In the genomic region with DNA sequence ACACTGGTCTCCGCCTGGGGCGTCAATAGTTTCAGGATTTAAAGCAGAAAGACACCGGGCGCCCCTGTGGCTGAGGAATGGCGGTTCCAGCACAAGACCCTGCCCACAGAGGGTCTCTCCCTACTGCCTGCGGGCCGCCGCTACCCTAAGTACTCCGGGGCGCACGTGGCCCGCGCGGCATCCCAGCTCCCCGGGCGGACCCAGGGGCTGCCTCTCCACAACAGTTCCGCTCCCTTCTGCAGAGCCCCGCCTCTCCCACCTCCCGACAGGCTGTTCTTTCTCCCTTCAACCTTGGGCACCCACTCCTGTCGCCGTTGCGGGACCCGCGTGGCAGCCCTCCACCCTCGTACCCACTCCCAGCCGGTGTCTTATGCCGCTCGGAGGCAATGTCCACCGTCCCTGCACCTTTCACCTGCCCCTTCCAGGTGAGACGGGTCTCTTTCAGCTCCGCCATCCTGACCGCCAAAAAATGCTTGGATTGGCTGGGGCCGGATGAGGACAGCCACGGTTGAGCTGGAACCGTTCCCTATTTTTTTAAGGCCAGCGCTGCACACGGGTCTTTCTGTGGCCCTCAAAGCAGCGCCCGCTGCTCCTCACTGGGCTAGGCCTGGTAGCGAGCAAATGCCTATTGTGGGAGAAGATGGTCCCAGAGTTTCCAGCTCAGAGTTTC, we compare ENCODE assay signal across 2 cellular contexts.
TF ChIP-seq lines count a peak whose summit lies in the region.

No MANE protein-coding gene starts in this region.

TF ChIP-seq in SK-N-SH, 30 proteins besides CTCF, POLR2A, EP300 and RAD21 (continued from another document):
- TF ChIP-seq CHD2 (IDR thresholded peaks at IDR 0.05; ENCODE audit: low read length, partially characterized antibody) (no peak), MEF2A (IDR thresholded peaks at IDR 0.05; ENCODE audit: borderline replicate concordance, low read depth) (no peak), RXRA (IDR thresholded peaks at IDR 0.05; ENCODE audit: borderline replicate concordance, low read depth) (no peak), EZH2phosphoT487 (IDR thresholded peaks at IDR 0.05; ENCODE audit: borderline replicate concordance, low read depth) (no peak), TCF12 (IDR thresholded peaks at IDR 0.05) (no peak), GATA2 (CRISPR knock-in tag; IDR thresholded peaks at IDR 0.05) (no peak), JUND (IDR thresholded peaks at IDR 0.05) (no peak), YY1 (IDR thresholded peaks at IDR 0.05; ENCODE audit: low read depth) (no peak)

TF ChIP-seq in SK-N-SH treated with all-trans-retinoic acid at 6 μM for 48 hours, 23 proteins besides CTCF, POLR2A, EP300 and RAD21 (continued from another document):
- TF ChIP-seq, protein P1, sequence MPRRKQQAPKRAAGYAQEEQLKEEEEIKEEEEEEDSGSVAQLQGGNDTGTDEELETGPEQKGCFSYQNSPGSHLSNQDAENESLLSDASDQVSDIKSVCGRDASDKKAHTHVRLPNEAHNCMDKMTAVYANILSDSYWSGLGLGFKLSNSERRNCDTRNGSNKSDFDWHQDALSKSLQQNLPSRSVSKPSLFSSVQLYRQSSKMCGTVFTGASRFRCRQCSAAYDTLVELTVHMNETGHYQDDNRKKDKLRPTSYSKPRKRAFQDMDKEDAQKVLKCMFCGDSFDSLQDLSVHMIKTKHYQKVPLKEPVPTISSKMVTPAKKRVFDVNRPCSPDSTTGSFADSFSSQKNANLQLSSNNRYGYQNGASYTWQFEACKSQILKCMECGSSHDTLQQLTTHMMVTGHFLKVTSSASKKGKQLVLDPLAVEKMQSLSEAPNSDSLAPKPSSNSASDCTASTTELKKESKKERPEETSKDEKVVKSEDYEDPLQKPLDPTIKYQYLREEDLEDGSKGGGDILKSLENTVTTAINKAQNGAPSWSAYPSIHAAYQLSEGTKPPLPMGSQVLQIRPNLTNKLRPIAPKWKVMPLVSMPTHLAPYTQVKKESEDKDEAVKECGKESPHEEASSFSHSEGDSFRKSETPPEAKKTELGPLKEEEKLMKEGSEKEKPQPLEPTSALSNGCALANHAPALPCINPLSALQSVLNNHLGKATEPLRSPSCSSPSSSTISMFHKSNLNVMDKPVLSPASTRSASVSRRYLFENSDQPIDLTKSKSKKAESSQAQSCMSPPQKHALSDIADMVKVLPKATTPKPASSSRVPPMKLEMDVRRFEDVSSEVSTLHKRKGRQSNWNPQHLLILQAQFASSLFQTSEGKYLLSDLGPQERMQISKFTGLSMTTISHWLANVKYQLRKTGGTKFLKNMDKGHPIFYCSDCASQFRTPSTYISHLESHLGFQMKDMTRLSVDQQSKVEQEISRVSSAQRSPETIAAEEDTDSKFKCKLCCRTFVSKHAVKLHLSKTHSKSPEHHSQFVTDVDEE (CRISPR knock-in tag; IDR thresholded peaks at IDR 0.05) = no peak
- no peak for TF ChIP-seq SNAI2 (CRISPR knock-in tag; IDR thresholded peaks at IDR 0.05)
- no peak for TF ChIP-seq BACH2 (CRISPR knock-in tag; IDR thresholded peaks at IDR 0.05; ENCODE audit: borderline replicate concordance)
- no peak for TF ChIP-seq ZFP3 (CRISPR knock-in tag; IDR thresholded peaks at IDR 0.05)
